ENCODE assay signal across 17 cellular contexts in genomic region chr1:110636149-110636935, GRCh38. TPM values are rescaled to one million over a fixed set of nuclear protein-coding genes. Genes with fewer than 3 reads are reported as not detected.
DNase-seq lines count a peak whose midpoint lies in the region; TF ChIP-seq lines count a peak whose summit lies in the region.
"Had no signal": no experiment of that assay in that cellular context is flagged by ENCODE, and none has a peak within 500 bp of the region (broad histone marks: within the 10 kb centered on the region; RNA-seq: fewer than 3 reads in every experiment).

No MANE protein-coding gene starts in this region.

- peaks cover 41% of the 10 kb centered on the region for H3K4me1 Mint-ChIP-seq in activated naive CD4-positive, alpha-beta T cell treated with anti-CD3 and anti-CD28 coated beads, Interleukin-2, amount 10 ng/mL, durations not matched to agents 7 days and 5 days

- no peak overlapping the region for H3K27ac Mint-ChIP-seq in activated naive CD4-positive, alpha-beta T cell treated with anti-CD3 and anti-CD28 coated beads, Interleukin-2, amount 10 ng/mL, durations not matched to agents 7 days and 5 days

- H3K4me3 Mint-ChIP-seq in activated naive CD4-positive, alpha-beta T cell treated with anti-CD3 and anti-CD28 coated beads, Interleukin-2, amount 10 ng/mL, durations not matched to agents 7 days and 5 days = peak overlapping the region; percentile 57

- H3K36me3 Mint-ChIP-seq in activated naive CD4-positive, alpha-beta T cell treated with anti-CD3 and anti-CD28 coated beads, Interleukin-2, amount 10 ng/mL, durations not matched to agents 7 days and 5 days = peaks cover 17% of the 10 kb centered on the region

- no peaks in the 10 kb centered on the region for H3K9me2 ChIP-seq in SU-DHL-6 (replicated peaks; ENCODE audit: insufficient read depth, low read length)

- no peak for TF ChIP-seq EP300 in suprapubic skin (IDR thresholded peaks at IDR 0.05)

- H3K9me3 Mint-ChIP-seq in activated naive CD4-positive, alpha-beta T cell treated with anti-CD3 and anti-CD28 coated beads, Interleukin-2, amount 10 ng/mL, durations not matched to agents 7 days and 5 days = peaks cover 13% of the 10 kb centered on the region

- H3K4me3 ChIP-seq in SU-DHL-6 (ENCODE audit: insufficient read depth, low read length, poor library complexity, severe bottlenecking) (no peak overlapping the region), smooth muscle cell (no peak overlapping the region), suprapubic skin (no peak overlapping the region)
- H3K4me3 ChIP-seq: dorsolateral prefrontal cortex, lung, tibial artery had no signal

- H3K36me3 ChIP-seq in SU-DHL-6 (ENCODE audit: low read length) (no peaks in the 10 kb centered on the region), smooth muscle cell (ENCODE audit: low read depth) (no peaks in the 10 kb centered on the region), suprapubic skin (no peaks in the 10 kb centered on the region)
- H3K36me3 ChIP-seq: tibial artery had no signal

- no peak for TF ChIP-seq POLR2A in suprapubic skin (IDR thresholded peaks at IDR 0.05)

- H3F3A ChIP-seq in SU-DHL-6 (ENCODE audit: insufficient read depth) (no peaks in the 10 kb centered on the region), smooth muscle cell (ENCODE audit: low read depth) (no peaks in the 10 kb centered on the region)

- H2AFZ ChIP-seq in SU-DHL-6 (ENCODE audit: low read depth, low read length, severe bottlenecking) = no peak overlapping the region
- no peak overlapping the region for H2AFZ ChIP-seq in smooth muscle cell (ENCODE audit: low read depth)

- H3K27me3 Mint-ChIP-seq in activated naive CD4-positive, alpha-beta T cell treated with anti-CD3 and anti-CD28 coated beads, Interleukin-2, amount 10 ng/mL, durations not matched to agents 7 days and 5 days = no peaks in the 10 kb centered on the region

- H3K27me3 ChIP-seq in SU-DHL-6 (ENCODE audit: low read length) (no peaks in the 10 kb centered on the region), smooth muscle cell (ENCODE audit: low read depth) (no peaks in the 10 kb centered on the region), suprapubic skin (peaks cover 3% of the 10 kb centered on the region)
- H3K27me3 ChIP-seq: tibial artery had no signal

- DNase-seq in activated naive CD4-positive, alpha-beta T cell treated with anti-CD3 and anti-CD28 coated beads, Interleukin-2, amount 10 ng/mL, durations not matched to agents 7 days and 5 days = no peak
- no peak for DNase-seq in activated naive CD4-positive, alpha-beta T cell (lab: John Stamatoyannopoulos, UW)
- peak; percentile 29 for DNase-seq in central memory CD4-positive, alpha-beta T cell
- DNase-seq in NCI-H2081 treated with DMSO at 0.1 percent for 48 hours (lab: John Stamatoyannopoulos, UW) (no peak), smooth muscle cell (lab: John Stamatoyannopoulos, UW; ENCODE audit: unreplicated experiment) (no peak), suprapubic skin (ENCODE audit: low spot score in 2 of 2) (no peak), NCI-H345 (lab: John Stamatoyannopoulos, UW) (no peak)
- DNase-seq: DMS53, dorsolateral prefrontal cortex, NCI-H1092 treated with DMSO at 0.1 percent for 48 hours, NCI-H524 treated with DMSO at 0.1 percent for 48 hours, occipital lobe, T1000, tibial artery had no signal

- CTCF ChIA-PET in activated naive CD4-positive, alpha-beta T cell treated with anti-CD3 and anti-CD28 coated beads, Interleukin-2, amount 10 ng/mL, durations not matched to agents 7 days and 5 days (lab: Charles Lee) = interaction anchor here (0.6 to 5.8 kb wide), 4 partner anchors 11 to 130 kb away, joined by 3 to 59 read pairs (median 4); no protein-coding TSS in a partner anchor

- peak overlapping the region; percentile 19 for H3K4me2 ChIP-seq in SU-DHL-6 (ENCODE audit: low read depth, low read length, poor library complexity, severe bottlenecking)
- H3K4me2 ChIP-seq in smooth muscle cell = no peak overlapping the region

- TF ChIP-seq CTCF in SU-DHL-6 (IDR thresholded peaks at IDR 0.05; ENCODE audit: insufficient read depth, low read length, poor library complexity, severe bottlenecking) (no peak), smooth muscle cell (IDR thresholded peaks at IDR 0.05; ENCODE audit: borderline replicate concordance, insufficient read depth, poor library complexity, severe bottlenecking) (no peak), suprapubic skin (IDR thresholded peaks at IDR 0.05) (no peak)

- H3K4me1 ChIP-seq in smooth muscle cell (ENCODE audit: low read depth) (no peaks in the 10 kb centered on the region), suprapubic skin (peaks cover 25% of the 10 kb centered on the region)

- H3K79me2 ChIP-seq in SU-DHL-6 (ENCODE audit: insufficient read depth, low read length) (no peaks in the 10 kb centered on the region), smooth muscle cell (ENCODE audit: low read depth) (no peaks in the 10 kb centered on the region)

- H3K9ac ChIP-seq in SU-DHL-6 (ENCODE audit: low read length) (no peak overlapping the region), smooth muscle cell (ENCODE audit: low read depth) (no peak overlapping the region)

- H3K9me3 ChIP-seq in SU-DHL-6 (ENCODE audit: insufficient read depth, low read length) (no peaks in the 10 kb centered on the region), smooth muscle cell (replicated peaks; ENCODE audit: low read depth) (no peaks in the 10 kb centered on the region), suprapubic skin (no peaks in the 10 kb centered on the region)
- H3K9me3 ChIP-seq: tibial artery had no signal

- H3K27ac ChIP-seq in SU-DHL-6 (ENCODE audit: low read depth, low read length) = no peak overlapping the region
- no peak overlapping the region for H3K27ac ChIP-seq in smooth muscle cell (ENCODE audit: low read depth)
- H3K27ac ChIP-seq in suprapubic skin = no peak overlapping the region
- H3K27ac ChIP-seq: tibial artery had no signal

- WGBS in smooth muscle cell (ENCODE audit: low lambda C conversion rate) = 94% methylated on average over 4 of the region's 4 CpGs
- WGBS in suprapubic skin = 82% methylated on average over 4 of the region's 4 CpGs

- H4K20me1 ChIP-seq in SU-DHL-6 (ENCODE audit: low read depth, low read length) = no peaks in the 10 kb centered on the region
- H4K20me1 ChIP-seq in smooth muscle cell (ENCODE audit: low read depth) = no peaks in the 10 kb centered on the region

RNA-seq across cellular contexts. Expression of gene KCNA2, which starts 30.2 kb away (rescaled TPM):
- 0.81 and 1.7 TPM in 2 replicates for total RNA-seq in smooth muscle cell
- 0.16 and 0.99 TPM in 2 replicates for polyA plus RNA-seq in smooth muscle cell
- total RNA-seq in suprapubic skin = under 1 TPM; 0.34 to 0.97 (median 0.54) TPM
- total RNA-seq: HepG2 had no signal
- polyA plus RNA-seq: HepG2 had no signal

RNA-seq across cellular contexts. Expression of gene KCNA3, which starts 38.4 kb away (rescaled TPM):
- total RNA-seq in smooth muscle cell (5.5 and 9.3 TPM in 2 replicates), suprapubic skin (1 to 10 TPM in 1 of 4 donors, under 1 TPM in 2, not detected in 1; 0.34 to 1.4 (median 0.80) TPM)
- polyA plus RNA-seq in smooth muscle cell = 2.3 and 3.7 TPM in 2 replicates
- total RNA-seq: HepG2 had no signal
- polyA plus RNA-seq: HepG2 had no signal
